12 cellular contexts compared by ENCODE assay signal in the genomic region with DNA sequence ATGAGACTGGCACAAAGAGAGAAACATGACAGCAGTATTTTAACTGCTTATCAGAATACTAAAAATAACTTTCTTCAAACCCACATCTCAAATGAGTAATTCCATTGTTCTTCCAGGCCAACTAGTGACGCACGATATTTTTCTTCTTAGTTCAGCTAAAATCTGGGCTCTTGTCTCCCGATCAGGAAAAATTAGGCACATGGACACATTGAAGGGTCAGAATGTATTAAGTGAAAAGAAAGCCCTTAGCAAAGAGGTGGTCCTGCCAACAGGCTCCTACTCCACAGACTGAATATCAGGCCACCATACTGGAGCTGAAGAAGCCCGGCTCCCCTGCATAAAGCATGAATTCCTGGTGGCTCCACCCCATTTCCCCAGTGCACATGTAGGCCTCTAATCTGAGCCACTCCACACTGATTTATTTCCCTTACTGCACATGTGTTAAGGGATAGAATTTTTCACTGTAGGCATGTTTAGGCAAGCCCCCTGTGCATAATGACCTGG. TPM values are rescaled to one million over a fixed set of nuclear protein-coding genes. Genes with fewer than 3 reads are reported as not detected.
DNase-seq lines count a peak whose midpoint lies in the region; ATAC-seq and TF ChIP-seq lines count a peak whose summit lies in the region.
"Had no signal": no experiment of that assay in that cellular context is flagged by ENCODE, and none has a peak within 500 bp of the region (broad histone marks: within the 10 kb centered on the region; RNA-seq: fewer than 3 reads in every experiment).

No MANE protein-coding gene starts in this region.

- CTCF ChIA-PET in activated CD8-positive, alpha-beta memory T cell treated with anti-CD3 and anti-CD28 coated beads, Interleukin-2, amount 10 ng/mL, durations not matched to agents 7 days and 5 days (lab: Charles Lee) = interaction anchor here (2.3 kb wide), 1 partner anchor 17 kb away, joined by 10 read pairs; no protein-coding TSS in a partner anchor
- CTCF ChIA-PET in Caco-2 (lab: Charles Lee) = no interaction called here

- H3K27me3 Mint-ChIP-seq in endothelial cell (ENCODE audit: unreplicated experiment) = peaks cover 9% of the 10 kb centered on the region
- H3K27me3 Mint-ChIP-seq in activated CD8-positive, alpha-beta memory T cell treated with anti-CD3 and anti-CD28 coated beads, Interleukin-2, amount 10 ng/mL, durations not matched to agents 7 days and 5 days = no peaks in the 10 kb centered on the region
- H3K27me3 Mint-ChIP-seq in Caco-2 (ENCODE audit: insufficient read depth, unreplicated experiment) = no peaks in the 10 kb centered on the region
- H3K27me3 Mint-ChIP-seq: memory B cell had no signal

- peaks cover 41% of the 10 kb centered on the region for H3K4me1 Mint-ChIP-seq in endothelial cell (ENCODE audit: unreplicated experiment)
- peaks cover 37% of the 10 kb centered on the region for H3K4me1 Mint-ChIP-seq in activated CD8-positive, alpha-beta memory T cell treated with anti-CD3 and anti-CD28 coated beads, Interleukin-2, amount 10 ng/mL, durations not matched to agents 7 days and 5 days
- H3K4me1 Mint-ChIP-seq in Caco-2 (ENCODE audit: low read depth, unreplicated experiment) = peaks cover 7% of the 10 kb centered on the region

- no peaks in the 10 kb centered on the region for H3K9me3 ChIP-seq in prostate gland
- no peaks in the 10 kb centered on the region for H3K9me3 ChIP-seq in Caco-2

- no TSS peak for BruUV-seq in Caco-2 (replicated peaks; lab: Mats Ljungman, UMichigan)

- H3K27me3 ChIP-seq in prostate gland (replicated peaks; ENCODE audit: insufficient read depth) = no peaks in the 10 kb centered on the region
- no peaks in the 10 kb centered on the region for H3K27me3 ChIP-seq in Caco-2 (replicated peaks; ENCODE audit: control insufficient read depth, insufficient read depth, low read length)

- 63% methylated on average over 4 of the region's 4 CpGs for WGBS in prostate gland

- H3K4me1 ChIP-seq in prostate gland (replicated peaks) = peaks cover 4% of the 10 kb centered on the region
- peaks cover 15% of the 10 kb centered on the region for H3K4me1 ChIP-seq in Caco-2

- POLR2A ChIA-PET in Caco-2 (lab: Charles Lee) = no interaction called here

- TF ChIP-seq CTCF in endothelial cell (IDR thresholded peaks at IDR 0.05; ENCODE audit: unreplicated experiment) = no peak
- no peak for TF ChIP-seq CTCF in prostate gland (IDR thresholded peaks at IDR 0.05)
- no peak for TF ChIP-seq CTCF in Caco-2 (IDR thresholded peaks at IDR 0.05; ENCODE audit: insufficient read depth in 1 of 2, low read depth in 1 of 2, low read length in 1 of 2, severe bottlenecking in 1 of 2, unreplicated experiment in 1 of 2)

- H3K27ac Mint-ChIP-seq in endothelial cell (ENCODE audit: unreplicated experiment) (peak overlapping the region; percentile 39), Caco-2 (ENCODE audit: unreplicated experiment) (no peak overlapping the region)
- H3K27ac Mint-ChIP-seq in activated CD8-positive, alpha-beta memory T cell treated with anti-CD3 and anti-CD28 coated beads, Interleukin-2, amount 10 ng/mL, durations not matched to agents 7 days and 5 days = no peak overlapping the region
- H3K27ac Mint-ChIP-seq: endodermal cell, memory B cell had no signal

- H3K27ac ChIP-seq in prostate gland = no peak overlapping the region

- H3K4me3 ChIP-seq in prostate gland (no peak overlapping the region), Caco-2 (ENCODE audit: low read depth, low read length) (no peak overlapping the region)

- no peak overlapping the region for H3K4me3 Mint-ChIP-seq in endothelial cell (ENCODE audit: unreplicated experiment)
- H3K4me3 Mint-ChIP-seq in activated CD8-positive, alpha-beta memory T cell treated with anti-CD3 and anti-CD28 coated beads, Interleukin-2, amount 10 ng/mL, durations not matched to agents 7 days and 5 days = no peak overlapping the region
- no peak overlapping the region for H3K4me3 Mint-ChIP-seq in Caco-2 (ENCODE audit: unreplicated experiment)
- H3K4me3 Mint-ChIP-seq: endodermal cell, memory B cell had no signal

- no peak for ATAC-seq in activated CD8-positive, alpha-beta memory T cell treated with anti-CD3 and anti-CD28 coated beads, Interleukin-2, amount 10 ng/mL, durations not matched to agents 7 days and 5 days

- H3K36me3 Mint-ChIP-seq in endothelial cell (ENCODE audit: low read depth, unreplicated experiment) (peaks cover 3% of the 10 kb centered on the region), Caco-2 (ENCODE audit: insufficient read depth, unreplicated experiment) (peaks cover 20% of the 10 kb centered on the region)
- peaks cover 13% of the 10 kb centered on the region for H3K36me3 Mint-ChIP-seq in activated CD8-positive, alpha-beta memory T cell treated with anti-CD3 and anti-CD28 coated beads, Interleukin-2, amount 10 ng/mL, durations not matched to agents 7 days and 5 days
- H3K36me3 Mint-ChIP-seq: memory B cell had no signal

- DNase-seq in H4 (ENCODE audit: low spot score) (peak; percentile 66), NCI-H69 (lab: John Stamatoyannopoulos, UW) (peak; percentile 48), endothelial cell (ENCODE audit: low spot score) (no peak), pulmonary artery endothelial cell (ENCODE audit: low read depth, low spot score) (peak; percentile 69), prostate gland (ENCODE audit: low spot score) (no peak), middle frontal gyrus (ENCODE audit: extremely low spot score, low spot score) (no peak), Caco-2 (no peak)
- no peak for DNase-seq in activated CD8-positive, alpha-beta memory T cell treated with anti-CD3 and anti-CD28 coated beads, Interleukin-2, amount 10 ng/mL, durations not matched to agents 7 days and 5 days
- DNase-seq: endodermal cell; NCI-H1417; stimulated activated CD4-positive, alpha-beta T cell treated with anti-CD3 and anti-CD28 coated beads, Interleukin-4, amount 100 ng/mL, for 1 hour had no signal

- intact Hi-C loops in prostate gland (cut with DNase I) = no loop called here
- intact Hi-C loops in Caco-2 (cut with micrococcal nuclease; ENCODE audit: unreplicated experiment) = no loop called here

- no peak for TF ChIP-seq POLR2A in prostate gland (IDR thresholded peaks at IDR 0.05)

- H3K9me3 Mint-ChIP-seq in endothelial cell (ENCODE audit: unreplicated experiment) (no peaks in the 10 kb centered on the region), Caco-2 (ENCODE audit: unreplicated experiment) (no peaks in the 10 kb centered on the region)
- H3K9me3 Mint-ChIP-seq in activated CD8-positive, alpha-beta memory T cell treated with anti-CD3 and anti-CD28 coated beads, Interleukin-2, amount 10 ng/mL, durations not matched to agents 7 days and 5 days (ENCODE audit: low read depth) = no peaks in the 10 kb centered on the region
- H3K9me3 Mint-ChIP-seq: memory B cell had no signal

- H3K36me3 ChIP-seq in prostate gland = no peaks in the 10 kb centered on the region
- H3K36me3 ChIP-seq in Caco-2 (ENCODE audit: control insufficient read depth, insufficient read depth, low read length) = no peaks in the 10 kb centered on the region

RNA-seq across cellular contexts. Expression of gene CCM2, which starts 9.4 kb away (rescaled TPM):
- total RNA-seq in H4 (2014; rRNA removed; shearing (Covaris generic)) = 61.5 and 78.6 TPM in 2 replicates
- total RNA-seq in endothelial cell (ENCODE audit: unreplicated experiment) (59.8 TPM), pulmonary artery endothelial cell (74.8 and 81.1 TPM in 2 replicates), prostate gland (10 to 100 TPM; 30.0 to 83.6 TPM), Caco-2 (2022) (28.1 and 28.2 TPM in 2 replicates)
- total RNA-seq in activated CD8-positive, alpha-beta memory T cell treated with anti-CD3 and anti-CD28 coated beads, Interleukin-2, amount 10 ng/mL, durations not matched to agents 7 days and 5 days = 100 to 1,000 TPM in 1 of 2 experiments, 10 to 100 TPM in 1; 87.5 to 113 TPM

RNA-seq across cellular contexts. Expression of gene MYO1G, which starts 11.8 kb away (rescaled TPM):
- total RNA-seq in H4 (2014; rRNA removed; shearing (Covaris generic)) = not detected in 2 replicates
- 0.13 TPM for total RNA-seq in endothelial cell (ENCODE audit: unreplicated experiment)
- total RNA-seq in pulmonary artery endothelial cell = 0.11 and 0.13 TPM in 2 replicates
- 1 to 10 TPM; 1.9 to 2.7 TPM for total RNA-seq in prostate gland
- total RNA-seq in activated CD8-positive, alpha-beta memory T cell treated with anti-CD3 and anti-CD28 coated beads, Interleukin-2, amount 10 ng/mL, durations not matched to agents 7 days and 5 days = 100 to 1,000 TPM; 502 to 567 TPM
- 0.19 and 0.36 TPM in 2 replicates for total RNA-seq in Caco-2 (2022)

Comparison
In these comparisons a context has a peak if more than half of its experiments do, and no peak if none do; other contexts are left out.
1. DNase-seq: peak in H4 (single experiment), NCI-H69 (single experiment) and pulmonary artery endothelial cell (single experiment); none in endothelial cell (single experiment), prostate gland (single experiment), activated CD8-positive, alpha-beta memory T cell treated with anti-CD3 and anti-CD28 coated beads, Interleukin-2, amount 10 ng/mL, durations not matched to agents 7 days and 5 days (single experiment), middle frontal gyrus (single experiment) and Caco-2 (0 of 2).
2. RNA of gene MYO1G, which starts 11.8 kb away (total RNA-seq): 502 to 567 TPM in activated CD8-positive, alpha-beta memory T cell treated with anti-CD3 and anti-CD28 coated beads, Interleukin-2, amount 10 ng/mL, durations not matched to agents 7 days and 5 days; 1.9 to 2.7 TPM in prostate gland, 0.19 to 0.36 TPM in Caco-2, 0.11 to 0.13 TPM in pulmonary artery endothelial cell, 0.13 TPM in endothelial cell (single experiment) and not detected in H4; every median in the first group is over 100 times any median in the second.